ENCODE assay signal across 8 cellular contexts in genomic region chr3:14947105-14947885, GRCh38. TPM values are rescaled to one million over a fixed set of nuclear protein-coding genes. Genes with fewer than 3 reads are reported as not detected.
DNase-seq lines count a peak whose midpoint lies in the region; TF ChIP-seq lines count a peak whose summit lies in the region.

Gene NR2C2, plus strand, starts transcription at chr3:14947583. Its CDS starts 56,332 bp downstream, at chr3:15003915.

- H3K4me1 Mint-ChIP-seq in neural progenitor cell: peaks cover 20% of the 10 kb centered on the region

- H3K9me3 ChIP-seq in GM23248 (ENCODE audit: low read depth) (no peaks in the 10 kb centered on the region), neural progenitor cell (ENCODE audit: low read depth) (no peaks in the 10 kb centered on the region), stomach smooth muscle (ENCODE audit: control insufficient read depth in 2 of 2, low read length in 2 of 2) (no peaks in the 10 kb centered on the region)

- peaks cover 16% of the 10 kb centered on the region for H3K4me1 ChIP-seq in GM23248 (ENCODE audit: insufficient read depth)
- peaks cover 22% of the 10 kb centered on the region for H3K4me1 ChIP-seq in neural progenitor cell
- H3K4me1 ChIP-seq in stomach smooth muscle (ENCODE audit: control insufficient read depth, insufficient read depth, low read length): peaks cover 14% of the 10 kb centered on the region

- H3F3A ChIP-seq in GM23248 (ENCODE audit: insufficient read depth): peaks cover 20% of the 10 kb centered on the region
- peaks cover 44% of the 10 kb centered on the region for H3F3A ChIP-seq in neural progenitor cell (ENCODE audit: low read depth)

- H3K27me3 ChIP-seq in GM23248 (replicated peaks; ENCODE audit: insufficient read depth) (no peaks in the 10 kb centered on the region), neural progenitor cell (no peaks in the 10 kb centered on the region), stomach smooth muscle (ENCODE audit: control insufficient read depth in 1 of 2, insufficient read depth in 2 of 2, low read length in 2 of 2) (no peaks in the 10 kb centered on the region)

- H3K27me3 Mint-ChIP-seq in neural progenitor cell (ENCODE audit: insufficient read depth, low read depth): no peaks in the 10 kb centered on the region

- H3K4me2 ChIP-seq in GM23248 (ENCODE audit: unreplicated experiment) (peak within 1 kb of the TSS; percentile 98), neural progenitor cell (peak within 1 kb of the TSS; percentile 99)

- H4K20me1 ChIP-seq in GM23248 (ENCODE audit: insufficient read depth) (0 out of 2 replicates have a peak, but pooled peaks cover 4% of the 10 kb centered on the region), neural progenitor cell (ENCODE audit: low read depth) (peaks cover 57% of the 10 kb centered on the region)

- in situ Hi-C loops in GM23248 (cut with MboI): no loop called here

- 1% methylated on average over 80 to 81 of the region's 108 CpGs for WGBS in GM23248 (ENCODE audit: low coverage in 1 of 2, low lambda C conversion rate in 2 of 2, missing lambda C conversion rate in 2 of 2), 2 experiments

- peak within 1 kb of the TSS; percentile 100 for H3K27ac Mint-ChIP-seq in neural progenitor cell

- DNase-seq in Daoy (ENCODE audit: low read depth) (peak; percentile 87), GM23248 (peak; percentile 89), LHCN-M2 (ENCODE audit: low read depth) (peak; percentile 80), SIG-M5 treated with dmso at 0.1 percent for 504 hours (lab: John Stamatoyannopoulos, UW; ENCODE audit: unreplicated experiment) (peak; percentile 81), activated gamma-delta T cell (lab: John Stamatoyannopoulos, UW) (peak; percentile 88), foreskin fibroblast (peak; percentile 81 to 94), neural progenitor cell (ENCODE audit: low spot score) (peak; percentile 92)

- H3K4me3 ChIP-seq in GM23248 (peak within 1 kb of the TSS; percentile 97), foreskin fibroblast (ENCODE audit: low read depth in 1 of 2, low read length in 2 of 2) (peak within 1 kb of the TSS; percentile 78 to 92), neural progenitor cell (peak within 1 kb of the TSS; percentile 99), stomach smooth muscle (ENCODE audit: low read length in 2 of 2) (peak within 1 kb of the TSS; percentile 81 to 88)

- H3K9ac ChIP-seq in GM23248: peak within 1 kb of the TSS; percentile 88
- H3K9ac ChIP-seq in neural progenitor cell: peak within 1 kb of the TSS; percentile 93
- peak within 1 kb of the TSS; percentile 83 to 95 for H3K9ac ChIP-seq in stomach smooth muscle (ENCODE audit: low read length in 2 of 2)

- H3K79me2 ChIP-seq in GM23248 (ENCODE audit: insufficient read depth) (peaks cover 86% of the 10 kb centered on the region), neural progenitor cell (ENCODE audit: low read depth) (peaks cover 90% of the 10 kb centered on the region)

- peak within 1 kb of the TSS; percentile 94 for H3K27ac ChIP-seq in GM23248
- H3K27ac ChIP-seq in neural progenitor cell: peak within 1 kb of the TSS; percentile 100
- H3K27ac ChIP-seq in stomach smooth muscle (ENCODE audit: low read length): peak within 1 kb of the TSS; percentile 96

- H3K9me3 Mint-ChIP-seq in neural progenitor cell: no peaks in the 10 kb centered on the region

- no peaks in the 10 kb centered on the region for H3K9me2 ChIP-seq in GM23248 (ENCODE audit: insufficient read depth)

- TF ChIP-seq CTCF in foreskin fibroblast (IDR thresholded peaks at IDR 0.05; ENCODE audit: low read depth, low read length): no peak
- no peak for TF ChIP-seq CTCF in neural progenitor cell (IDR thresholded peaks at IDR 0.05)

- peaks cover 19% of the 10 kb centered on the region for H3K36me3 Mint-ChIP-seq in neural progenitor cell

- H3K36me3 ChIP-seq in GM23248 (ENCODE audit: low read depth) (peaks cover 22% of the 10 kb centered on the region; the same call in 1 of the 2 replicates), neural progenitor cell (peaks cover 7% of the 10 kb centered on the region), stomach smooth muscle (ENCODE audit: control insufficient read depth in 2 of 2, insufficient read depth in 2 of 2, low read length in 2 of 2) (peaks cover 9 to 11% of the 10 kb centered on the region in 2 donors)

- H2AFZ ChIP-seq in GM23248 (peak within 1 kb of the TSS; percentile 81), neural progenitor cell (replicated peaks) (peak within 1 kb of the TSS; percentile 59)

- H3K4me3 Mint-ChIP-seq in neural progenitor cell: peak within 1 kb of the TSS; percentile 97

RNA-seq across cellular contexts. Expression of gene NR2C2, which starts in this region (rescaled TPM):
- 13.4 and 13.6 TPM in 2 replicates for total RNA-seq in Daoy (2014; rRNA removed; shearing (Covaris generic))
- 22.5 and 27.5 TPM in 2 replicates for total RNA-seq in GM23248 (2014; rRNA removed; shearing (Covaris generic))
- polyA plus RNA-seq in GM23248 (2016; fragmentation: Nextera tagmentation; extraction: Ambion mirVana): 7.1 and 9.6 TPM in 2 replicates
- total RNA-seq in LHCN-M2 (2014; rRNA removed): 16.4 and 20.1 TPM in 2 replicates
- polyA plus RNA-seq in LHCN-M2 (2012): 9.9 TPM
- 35.6 and 57.3 TPM in 2 replicates for total RNA-seq in neural progenitor cell (ENCODE audit: low replicate concordance)

Comparison
In these comparisons a context has a peak if more than half of its experiments do, and no peak if none do; other contexts are left out.
1. Peak in every context shown above with its lines: DNase-seq, H3K4me3 ChIP-seq and H3K27ac ChIP-seq.